8 cellular contexts compared by ENCODE assay signal in the genomic region with DNA sequence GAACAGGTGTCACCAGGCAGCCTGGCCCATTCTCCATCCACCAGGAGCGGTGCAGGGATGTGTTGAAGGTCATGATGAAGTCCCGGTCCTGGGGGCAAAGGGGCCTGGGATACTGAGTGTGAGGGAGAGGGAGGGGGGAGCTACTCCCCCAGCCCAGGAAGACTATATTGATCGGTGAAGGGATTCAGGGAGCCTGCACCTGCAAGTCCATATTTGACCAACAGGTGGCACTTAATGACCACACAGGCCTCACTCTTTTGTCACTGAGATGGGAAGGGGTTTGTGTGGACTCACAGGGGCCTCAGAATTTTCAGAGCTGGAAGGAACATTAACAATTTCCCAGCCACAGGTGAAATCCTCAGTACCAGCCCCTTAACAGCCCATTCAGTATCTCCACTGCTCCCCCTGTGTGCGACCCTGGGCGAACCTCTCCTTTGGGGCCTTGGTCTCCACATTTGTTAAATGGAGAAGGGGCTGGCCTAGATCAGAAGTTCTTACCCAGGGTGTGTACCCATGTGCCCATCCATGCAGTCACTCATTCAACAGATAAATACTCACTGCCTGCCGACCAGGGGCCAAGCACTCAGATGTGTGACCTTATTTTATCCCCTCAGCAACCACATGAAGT. TPM values are rescaled to one million over a fixed set of nuclear protein-coding genes. Genes with fewer than 3 reads are reported as not detected.
A peak's percentile ranks its signal among the peaks of the same experiment; 100 is the strongest.
DNase-seq lines count a peak whose midpoint lies in the region; ATAC-seq and TF ChIP-seq lines count a peak whose summit lies in the region.

No MANE protein-coding gene starts in this region.

- TF ChIP-seq CTCF in DND-41 (IDR thresholded peaks at IDR 0.05; ENCODE audit: borderline replicate concordance, extremely low read depth, low read length, poor library complexity, severe bottlenecking) (peak; percentile 88), IMR-90 (conservative IDR thresholded peaks at IDR 0.05; ENCODE audit: low read depth, low read length) (peak; percentile 79), type B pancreatic cell (conservative IDR thresholded peaks at IDR 0.05) (peak; percentile 89)

- BruUV-seq in IMR-90 (replicated peaks; lab: Mats Ljungman, UMichigan), result no TSS peak

- H3K36me3 ChIP-seq in DND-41 (ENCODE audit: insufficient read depth, low read length), result no peaks in the 10 kb centered on the region
- H3K36me3 ChIP-seq in IMR-90 (ENCODE audit: control insufficient read depth, insufficient read depth, low read length), result no peaks in the 10 kb centered on the region

- H4K20me1 ChIP-seq in DND-41 (ENCODE audit: insufficient read depth, low read length), result peaks cover 11% of the 10 kb centered on the region
- peaks cover 11% of the 10 kb centered on the region; the same call in 1 of the 2 replicates for H4K20me1 ChIP-seq in IMR-90 (ENCODE audit: insufficient read depth, low read length)

- no peak overlapping the region for H3K23ac ChIP-seq in IMR-90 (ENCODE audit: low read depth, low read length)

- in situ Hi-C loops in IMR-90 (cut with MboI; ENCODE audit: low sequenced_read_pairs) (loop anchor here (10.0 kb wide), 2 partner anchors 241 to 361 kb away; no protein-coding TSS in a partner anchor), T47D (cut with HindIII; ENCODE audit: low pct_unique_long_range_greater_than_20kb, low sequenced_read_pairs) (no loop called here)

- H3K9me3 ChIP-seq in DND-41 (ENCODE audit: insufficient read depth, low read length, severe bottlenecking), result no peaks in the 10 kb centered on the region
- no peaks in the 10 kb centered on the region for H3K9me3 ChIP-seq in IMR-90 (ENCODE audit: control insufficient read depth, insufficient read depth, low read length)

- H3K4me2 ChIP-seq in DND-41 (ENCODE audit: insufficient read depth, low read length), result no peak overlapping the region
- H3K4me2 ChIP-seq in IMR-90 (ENCODE audit: low read depth, low read length), result no peak overlapping the region

- H3K4me3 ChIP-seq in DND-41 (ENCODE audit: low read depth in 1 of 2, low read length in 2 of 2) (no peak overlapping the region), IMR-90 (ENCODE audit: insufficient read depth, low read depth, low read length) (no peak overlapping the region)

- no peak overlapping the region for H3K18ac ChIP-seq in IMR-90 (ENCODE audit: low read depth, low read length)

- H4K5ac ChIP-seq in IMR-90 (ENCODE audit: low read depth, low read length), result no peak overlapping the region

- no peaks in the 10 kb centered on the region for H3K9me3 Mint-ChIP-seq in type B pancreatic cell

- no peaks in the 10 kb centered on the region for H3K79me2 ChIP-seq in DND-41 (ENCODE audit: insufficient read depth, low read length)

- no peak overlapping the region for H3K27ac ChIP-seq in DND-41 (ENCODE audit: low read length)
- H3K27ac ChIP-seq in IMR-90 (ENCODE audit: insufficient read depth, low read length), result no peak overlapping the region

- no peak overlapping the region for H3K4me3 Mint-ChIP-seq in type B pancreatic cell

- H3K36me3 Mint-ChIP-seq in type B pancreatic cell, result no peaks in the 10 kb centered on the region

- H3K79me1 ChIP-seq in IMR-90 (ENCODE audit: low read depth in 1 of 2, low read length in 2 of 2), result no peaks in the 10 kb centered on the region

- H2BK20ac ChIP-seq in IMR-90 (ENCODE audit: low read depth, low read length), result no peak overlapping the region

- no peak overlapping the region for H2BK120ac ChIP-seq in IMR-90 (ENCODE audit: low read depth, low read length)

- H3K14ac ChIP-seq in IMR-90 (replicated peaks; ENCODE audit: low read depth, low read length), result no peak overlapping the region

- no peaks in the 10 kb centered on the region; the same call in 1 of the 2 replicates for H3K9me1 ChIP-seq in IMR-90 (ENCODE audit: insufficient read depth, low read length)

- TF ChIP-seq POLR2A in IMR-90 (IDR thresholded peaks at IDR 0.05; ENCODE audit: low read depth, low read length), result no peak

- 0 out of 3 replicates have a peak, but pooled peaks have one; percentile 40 for ATAC-seq in DND-41 (ENCODE audit: insufficient read depth, low read depth)
- no peak for ATAC-seq in IMR-90 (ENCODE audit: low read depth)
- ATAC-seq in GM18519 (IDR thresholded peaks at IDR 0.05; ENCODE audit: low FRiP score, unreplicated experiment), result no peak
- no peak for ATAC-seq in HG03097 (IDR thresholded peaks at IDR 0.05; ENCODE audit: low FRiP score, unreplicated experiment)

- no peak overlapping the region for H2BK5ac ChIP-seq in IMR-90 (ENCODE audit: low read depth, low read length, poor library complexity, severe bottlenecking)

- no peak overlapping the region for H2BK15ac ChIP-seq in IMR-90 (ENCODE audit: low read depth, low read length)

- DNase-seq in DND-41 (peak; percentile 48), IMR-90 (peak; percentile 33), T47D (ENCODE audit: low read depth in 1 of 2, low spot score in 1 of 2) (peak; percentile 35 to 44), lung microvascular endothelial cell (ENCODE audit: low read depth in 2 of 2) (peak; percentile 52 to 70), type B pancreatic cell (ENCODE audit: extremely low spot score, unreplicated experiment) (no peak)

- CTCF ChIA-PET in IMR-90 (lab: Yijun Ruan, JAX), result interaction anchor here (0.7 to 1.6 kb wide), 7 partner anchors 9 to 371 kb away, joined by 3 to 5 read pairs (median 3); no protein-coding TSS in a partner anchor

- no peak overlapping the region for H3K56ac ChIP-seq in IMR-90 (ENCODE audit: extremely low read depth, insufficient read depth, low read length)

- intact Hi-C loops in IMR-90 (cut with micrococcal nuclease), result loop anchor here (1.0 to 10.0 kb wide), 5 partner anchors 29 to 365 kb away; a partner anchor contains a TSS

- peaks cover 12% of the 10 kb centered on the region for H3K4me1 ChIP-seq in DND-41 (ENCODE audit: insufficient read depth, low read length)
- H3K4me1 ChIP-seq in IMR-90 (ENCODE audit: control insufficient read depth, insufficient read depth, low read length), result no peaks in the 10 kb centered on the region

- peaks cover 2% of the 10 kb centered on the region for H3K27me3 Mint-ChIP-seq in type B pancreatic cell

- peak overlapping the region; percentile 28 for H2AK9ac ChIP-seq in IMR-90 (replicated peaks; ENCODE audit: low read depth, low read length, poor library complexity)

- H3K9ac ChIP-seq in DND-41 (ENCODE audit: low read depth, low read length) (no peak overlapping the region), IMR-90 (ENCODE audit: low read depth, low read length) (no peak overlapping the region)

- H4K91ac ChIP-seq in IMR-90 (ENCODE audit: insufficient read depth, low read depth, low read length), result no peak overlapping the region

- H3K4me1 Mint-ChIP-seq in type B pancreatic cell (ENCODE audit: unreplicated experiment), result no peaks in the 10 kb centered on the region

- H3K4ac ChIP-seq in IMR-90 (ENCODE audit: low read depth, low read length), result no peak overlapping the region

- WGBS in IMR-90 (ENCODE audit: extremely low coverage in 2 of 2, insufficient read length in 1 of 2), 2 experiments, result 0% methylated on average over 1 of the region's 6 CpGs; no CpG with 5 or more reads in 1 of the 2 experiments

- no peak overlapping the region for H3K27ac Mint-ChIP-seq in type B pancreatic cell

- POLR2A ChIA-PET in IMR-90 (lab: Charles Lee; ENCODE audit: unreplicated experiment), result no interaction called here

- no peak overlapping the region for H4K8ac ChIP-seq in IMR-90 (ENCODE audit: low read depth in 2 of 2, low read length in 2 of 2)

- TF ChIP-seq RAD21 in IMR-90 (IDR thresholded peaks at IDR 0.05; ENCODE audit: low read length), result peak; percentile 83

- dilution Hi-C loops in IMR-90 (cut with HindIII; ENCODE audit: low sequenced_read_pairs, unreplicated experiment), result no loop called here

- H2AFZ ChIP-seq in DND-41 (ENCODE audit: low read depth, low read length) (no peak overlapping the region), IMR-90 (replicated peaks; ENCODE audit: low read length, poor library complexity) (peak overlapping the region; percentile 72)

- H2AK5ac ChIP-seq in IMR-90 (ENCODE audit: low read depth, low read length), result no peak overlapping the region

- H3K27me3 ChIP-seq in DND-41 (ENCODE audit: insufficient read depth, low read length, poor library complexity) (peaks cover 3% of the 10 kb centered on the region), IMR-90 (ENCODE audit: control insufficient read depth, insufficient read depth, low read length) (peaks cover 29% of the 10 kb centered on the region)

TF ChIP-seq in IMR-90, 13 proteins besides CTCF, POLR2A, EP300 and RAD21:
- TF ChIP-seq, protein P1, sequence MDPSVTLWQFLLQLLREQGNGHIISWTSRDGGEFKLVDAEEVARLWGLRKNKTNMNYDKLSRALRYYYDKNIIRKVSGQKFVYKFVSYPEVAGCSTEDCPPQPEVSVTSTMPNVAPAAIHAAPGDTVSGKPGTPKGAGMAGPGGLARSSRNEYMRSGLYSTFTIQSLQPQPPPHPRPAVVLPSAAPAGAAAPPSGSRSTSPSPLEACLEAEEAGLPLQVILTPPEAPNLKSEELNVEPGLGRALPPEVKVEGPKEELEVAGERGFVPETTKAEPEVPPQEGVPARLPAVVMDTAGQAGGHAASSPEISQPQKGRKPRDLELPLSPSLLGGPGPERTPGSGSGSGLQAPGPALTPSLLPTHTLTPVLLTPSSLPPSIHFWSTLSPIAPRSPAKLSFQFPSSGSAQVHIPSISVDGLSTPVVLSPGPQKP (IDR thresholded peaks at IDR 0.05; ENCODE audit: borderline replicate concordance, low read depth, low read length), result no peak
- TF ChIP-seq SMC3 (IDR thresholded peaks at IDR 0.05; ENCODE audit: low read depth, low read length), result peak; percentile 45; the same call in 1 of the 2 replicates

TF ChIP-seq in PFSK-1, 5 proteins besides CTCF, POLR2A, EP300 and RAD21 (continues in another document):
- no peak for TF ChIP-seq TAF1 (IDR thresholded peaks at IDR 0.05; ENCODE audit: borderline replicate concordance, insufficient read depth, low read length)

RNA-seq across cellular contexts. Expression of a gene that starts 55.6 kb away (rescaled TPM):
- total RNA-seq in IMR-90 (2012; rRNA removed) (under 0.01 TPM in 2 replicates), lung microvascular endothelial cell (not detected in 2 replicates), type B pancreatic cell (ENCODE audit: low replicate concordance) (4.4 and 17.1 TPM in 2 replicates)
- polyA plus RNA-seq in IMR-90 (2012; rRNA removed), result 0.09 TPM in 1 of 2 replicates, not detected in the other
- 0.03 and 0.11 TPM in 2 replicates for polyA plus RNA-seq in IMR-90 (2012; cell fraction: cytosol; rRNA removed)
- polyA plus RNA-seq in IMR-90 (2012; cell fraction: nucleus; rRNA removed; ENCODE audit: low replicate concordance), result 0.02 and 0.07 TPM in 2 replicates
- 25.7 TPM for polyA plus RNA-seq in PFSK-1 (2012; ENCODE audit: insufficient read length, low read depth)
